In the genomic region with DNA sequence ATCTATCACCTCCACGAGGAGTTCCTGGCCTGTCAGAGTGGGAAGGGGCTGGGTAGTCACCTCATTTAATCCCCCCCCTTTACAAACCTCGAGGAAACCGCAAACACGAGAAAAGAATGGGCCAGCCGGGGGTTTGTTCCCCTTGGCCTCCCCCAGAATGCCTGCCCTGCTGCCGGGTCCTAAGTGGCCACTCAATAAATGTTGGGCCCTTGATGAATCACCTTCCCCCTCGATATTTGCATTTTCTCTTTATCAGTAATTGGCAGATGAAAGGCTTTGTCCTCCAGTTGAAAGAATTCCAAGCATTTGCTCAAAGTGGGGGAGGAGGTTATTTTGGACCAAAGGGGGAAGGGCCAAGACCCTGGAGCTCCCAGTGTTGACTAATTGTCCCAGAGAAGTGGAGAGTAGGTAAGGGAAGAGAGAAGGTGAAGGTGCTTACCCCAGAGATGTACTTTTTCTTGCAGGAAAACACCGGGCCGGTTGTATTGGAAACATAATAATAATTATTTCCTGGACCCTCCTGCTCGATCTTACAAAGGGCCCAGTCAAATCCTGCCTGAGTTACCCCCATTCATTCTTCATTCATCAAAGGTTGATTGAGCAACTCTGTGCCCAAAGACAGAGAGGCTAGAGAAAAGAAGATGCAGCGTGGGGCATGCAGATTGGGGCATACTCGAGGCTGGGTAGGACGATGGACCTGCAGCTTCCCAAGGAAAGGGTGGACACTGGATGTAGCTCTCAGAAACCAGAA, we compare ENCODE assay signal across 1 cellular context.
TF ChIP-seq lines count a peak whose summit lies in the region.

No MANE protein-coding gene starts in this region.

TF ChIP-seq in HepG2, 621 proteins besides CTCF, POLR2A, EP300 and RAD21 (continued from another document and continues in another):
- TF ChIP-seq, protein P1, sequence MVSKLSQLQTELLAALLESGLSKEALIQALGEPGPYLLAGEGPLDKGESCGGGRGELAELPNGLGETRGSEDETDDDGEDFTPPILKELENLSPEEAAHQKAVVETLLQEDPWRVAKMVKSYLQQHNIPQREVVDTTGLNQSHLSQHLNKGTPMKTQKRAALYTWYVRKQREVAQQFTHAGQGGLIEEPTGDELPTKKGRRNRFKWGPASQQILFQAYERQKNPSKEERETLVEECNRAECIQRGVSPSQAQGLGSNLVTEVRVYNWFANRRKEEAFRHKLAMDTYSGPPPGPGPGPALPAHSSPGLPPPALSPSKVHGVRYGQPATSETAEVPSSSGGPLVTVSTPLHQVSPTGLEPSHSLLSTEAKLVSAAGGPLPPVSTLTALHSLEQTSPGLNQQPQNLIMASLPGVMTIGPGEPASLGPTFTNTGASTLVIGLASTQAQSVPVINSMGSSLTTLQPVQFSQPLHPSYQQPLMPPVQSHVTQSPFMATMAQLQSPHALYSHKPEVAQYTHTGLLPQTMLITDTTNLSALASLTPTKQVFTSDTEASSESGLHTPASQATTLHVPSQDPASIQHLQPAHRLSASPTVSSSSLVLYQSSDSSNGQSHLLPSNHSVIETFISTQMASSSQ (IDR thresholded peaks at IDR 0.05; ENCODE audit: low read depth) = no peak
- TF ChIP-seq, protein P1 (CRISPR knock-in tag; IDR thresholded peaks at IDR 0.05; ENCODE audit: borderline replicate concordance) = peak; percentile 23; the same call in 1 of the 2 replicates
- TF ChIP-seq ZNF12 (CRISPR knock-in tag; IDR thresholded peaks at IDR 0.05) (no peak), FOSL1 (CRISPR knock-in tag; IDR thresholded peaks at IDR 0.05; ENCODE audit: borderline replicate concordance) (peak; percentile 43; the same call in 1 of the 2 replicates), TOPORS (CRISPR knock-in tag; IDR thresholded peaks at IDR 0.05) (no peak), ZBTB8A (CRISPR knock-in tag; IDR thresholded peaks at IDR 0.05; ENCODE audit: borderline replicate concordance, low read depth) (no peak), CEBPG (CRISPR knock-in tag; IDR thresholded peaks at IDR 0.05) (peak; percentile 40; the same call in 1 of the 2 replicates), RFX5 (IDR thresholded peaks at IDR 0.05; ENCODE audit: low read depth, low read length) (no peak), KDM4B (CRISPR knock-in tag; IDR thresholded peaks at IDR 0.05) (no peak), ZSCAN22 (CRISPR knock-in tag; IDR thresholded peaks at IDR 0.05) (no peak), ZNF781 (CRISPR knock-in tag; IDR thresholded peaks at IDR 0.05; ENCODE audit: borderline replicate concordance, not compliant biosample characterization) (no peak), ZFP37 (CRISPR knock-in tag; IDR thresholded peaks at IDR 0.05; ENCODE audit: borderline replicate concordance) (no peak), ZNF547 (CRISPR knock-in tag; IDR thresholded peaks at IDR 0.05) (no peak), TARDBP (CRISPR knock-in tag; IDR thresholded peaks at IDR 0.05) (no peak), HNF4A (CRISPR knock-in tag; IDR thresholded peaks at IDR 0.05) (no peak), BHLHE40 (IDR thresholded peaks at IDR 0.05; ENCODE audit: low read length) (no peak), ZSCAN30 (CRISPR knock-in tag; IDR thresholded peaks at IDR 0.05) (no peak), JUND (CRISPR knock-in tag; IDR thresholded peaks at IDR 0.05) (no peak), ISX (CRISPR knock-in tag; conservative IDR thresholded peaks at IDR 0.05) (no peak)
- TF ChIP-seq, protein P2, sequence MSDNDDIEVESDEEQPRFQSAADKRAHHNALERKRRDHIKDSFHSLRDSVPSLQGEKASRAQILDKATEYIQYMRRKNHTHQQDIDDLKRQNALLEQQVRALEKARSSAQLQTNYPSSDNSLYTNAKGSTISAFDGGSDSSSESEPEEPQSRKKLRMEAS (IDR thresholded peaks at IDR 0.05) = no peak
- TF ChIP-seq, protein P3, sequence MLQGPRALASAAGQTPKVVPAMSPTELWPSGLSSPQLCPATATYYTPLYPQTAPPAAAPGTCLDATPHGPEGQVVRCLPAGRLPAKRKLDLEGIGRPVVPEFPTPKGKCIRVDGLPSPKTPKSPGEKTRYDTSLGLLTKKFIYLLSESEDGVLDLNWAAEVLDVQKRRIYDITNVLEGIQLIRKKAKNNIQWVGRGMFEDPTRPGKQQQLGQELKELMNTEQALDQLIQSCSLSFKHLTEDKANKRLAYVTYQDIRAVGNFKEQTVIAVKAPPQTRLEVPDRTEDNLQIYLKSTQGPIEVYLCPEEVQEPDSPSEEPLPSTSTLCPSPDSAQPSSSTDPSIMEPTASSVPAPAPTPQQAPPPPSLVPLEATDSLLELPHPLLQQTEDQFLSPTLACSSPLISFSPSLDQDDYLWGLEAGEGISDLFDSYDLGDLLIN (CRISPR knock-in tag; IDR thresholded peaks at IDR 0.05; ENCODE audit: borderline replicate concordance) = no peak
- TF ChIP-seq, protein P4, sequence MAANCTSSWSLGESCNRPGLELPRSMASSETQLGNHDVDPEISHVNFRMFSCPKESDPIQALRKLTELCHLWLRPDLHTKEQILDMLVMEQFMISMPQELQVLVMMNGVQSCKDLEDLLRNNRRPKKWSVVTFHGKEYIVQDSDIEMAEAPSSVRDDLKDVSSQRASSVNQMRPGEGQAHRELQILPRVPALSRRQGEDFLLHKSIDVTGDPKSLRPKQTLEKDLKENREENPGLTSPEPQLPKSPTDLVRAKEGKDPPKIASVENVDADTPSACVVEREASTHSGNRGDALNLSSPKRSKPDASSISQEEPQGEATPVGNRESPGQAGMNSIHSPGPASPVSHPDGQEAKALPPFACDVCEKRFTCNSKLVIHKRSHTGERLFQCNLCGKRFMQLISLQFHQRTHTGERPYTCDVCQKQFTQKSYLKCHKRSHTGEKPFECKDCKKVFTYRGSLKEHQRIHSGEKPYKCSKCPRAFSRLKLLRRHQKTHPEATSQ (CRISPR knock-in tag; IDR thresholded peaks at IDR 0.05; ENCODE audit: borderline replicate concordance) = no peak
- TF ChIP-seq, protein P5, sequence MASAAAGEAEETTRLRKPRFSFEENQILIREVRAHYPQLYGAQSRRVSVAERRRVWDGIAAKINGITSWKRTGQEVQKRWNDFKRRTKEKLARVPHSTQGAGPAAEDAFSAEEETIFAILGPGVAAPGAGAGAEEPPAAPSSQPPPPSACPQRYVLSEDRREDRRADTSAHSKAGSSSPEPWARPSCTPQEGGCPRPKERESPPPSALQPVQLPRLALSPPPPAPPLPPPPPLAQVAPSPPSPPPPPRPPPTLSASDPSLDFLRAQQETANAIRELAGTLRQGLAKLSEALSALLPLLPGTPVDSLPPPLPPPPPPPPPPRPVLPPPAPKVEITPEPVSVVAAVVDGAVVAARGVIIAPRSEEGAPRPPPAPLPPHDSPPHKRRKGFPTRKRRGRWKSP (CRISPR knock-in tag; IDR thresholded peaks at IDR 0.05) = no peak
- TF ChIP-seq, protein P6, sequence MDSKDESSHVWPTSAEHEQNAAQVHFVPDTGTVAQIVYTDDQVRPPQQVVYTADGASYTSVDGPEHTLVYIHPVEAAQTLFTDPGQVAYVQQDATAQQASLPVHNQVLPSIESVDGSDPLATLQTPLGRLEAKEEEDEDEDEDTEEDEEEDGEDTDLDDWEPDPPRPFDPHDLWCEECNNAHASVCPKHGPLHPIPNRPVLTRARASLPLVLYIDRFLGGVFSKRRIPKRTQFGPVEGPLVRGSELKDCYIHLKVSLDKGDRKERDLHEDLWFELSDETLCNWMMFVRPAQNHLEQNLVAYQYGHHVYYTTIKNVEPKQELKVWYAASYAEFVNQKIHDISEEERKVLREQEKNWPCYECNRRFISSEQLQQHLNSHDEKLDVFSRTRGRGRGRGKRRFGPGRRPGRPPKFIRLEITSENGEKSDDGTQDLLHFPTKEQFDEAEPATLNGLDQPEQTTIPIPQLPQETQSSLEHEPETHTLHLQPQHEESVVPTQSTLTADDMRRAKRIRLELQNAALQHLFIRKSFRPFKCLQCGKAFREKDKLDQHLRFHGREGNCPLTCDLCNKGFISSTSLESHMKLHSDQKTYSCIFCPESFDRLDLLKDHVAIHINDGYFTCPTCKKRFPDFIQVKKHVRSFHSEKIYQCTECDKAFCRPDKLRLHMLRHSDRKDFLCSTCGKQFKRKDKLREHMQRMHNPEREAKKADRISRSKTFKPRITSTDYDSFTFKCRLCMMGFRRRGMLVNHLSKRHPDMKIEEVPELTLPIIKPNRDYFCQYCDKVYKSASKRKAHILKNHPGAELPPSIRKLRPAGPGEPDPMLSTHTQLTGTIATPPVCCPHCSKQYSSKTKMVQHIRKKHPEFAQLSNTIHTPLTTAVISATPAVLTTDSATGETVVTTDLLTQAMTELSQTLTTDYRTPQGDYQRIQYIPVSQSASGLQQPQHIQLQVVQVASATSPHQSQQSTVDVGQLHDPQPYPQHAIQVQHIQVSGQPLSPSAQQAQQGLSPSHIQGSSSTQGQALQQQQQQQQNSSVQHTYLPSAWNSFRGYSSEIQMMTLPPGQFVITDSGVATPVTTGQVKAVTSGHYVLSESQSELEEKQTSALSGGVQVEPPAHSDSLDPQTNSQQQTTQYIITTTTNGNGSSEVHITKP (CRISPR knock-in tag; IDR thresholded peaks at IDR 0.05; ENCODE audit: low read depth) = no peak
- TF ChIP-seq, protein P7, sequence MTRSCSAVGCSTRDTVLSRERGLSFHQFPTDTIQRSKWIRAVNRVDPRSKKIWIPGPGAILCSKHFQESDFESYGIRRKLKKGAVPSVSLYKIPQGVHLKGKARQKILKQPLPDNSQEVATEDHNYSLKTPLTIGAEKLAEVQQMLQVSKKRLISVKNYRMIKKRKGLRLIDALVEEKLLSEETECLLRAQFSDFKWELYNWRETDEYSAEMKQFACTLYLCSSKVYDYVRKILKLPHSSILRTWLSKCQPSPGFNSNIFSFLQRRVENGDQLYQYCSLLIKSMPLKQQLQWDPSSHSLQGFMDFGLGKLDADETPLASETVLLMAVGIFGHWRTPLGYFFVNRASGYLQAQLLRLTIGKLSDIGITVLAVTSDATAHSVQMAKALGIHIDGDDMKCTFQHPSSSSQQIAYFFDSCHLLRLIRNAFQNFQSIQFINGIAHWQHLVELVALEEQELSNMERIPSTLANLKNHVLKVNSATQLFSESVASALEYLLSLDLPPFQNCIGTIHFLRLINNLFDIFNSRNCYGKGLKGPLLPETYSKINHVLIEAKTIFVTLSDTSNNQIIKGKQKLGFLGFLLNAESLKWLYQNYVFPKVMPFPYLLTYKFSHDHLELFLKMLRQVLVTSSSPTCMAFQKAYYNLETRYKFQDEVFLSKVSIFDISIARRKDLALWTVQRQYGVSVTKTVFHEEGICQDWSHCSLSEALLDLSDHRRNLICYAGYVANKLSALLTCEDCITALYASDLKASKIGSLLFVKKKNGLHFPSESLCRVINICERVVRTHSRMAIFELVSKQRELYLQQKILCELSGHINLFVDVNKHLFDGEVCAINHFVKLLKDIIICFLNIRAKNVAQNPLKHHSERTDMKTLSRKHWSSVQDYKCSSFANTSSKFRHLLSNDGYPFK (CRISPR knock-in tag; IDR thresholded peaks at IDR 0.05; ENCODE audit: borderline replicate concordance) = no peak
- TF ChIP-seq, protein P8, sequence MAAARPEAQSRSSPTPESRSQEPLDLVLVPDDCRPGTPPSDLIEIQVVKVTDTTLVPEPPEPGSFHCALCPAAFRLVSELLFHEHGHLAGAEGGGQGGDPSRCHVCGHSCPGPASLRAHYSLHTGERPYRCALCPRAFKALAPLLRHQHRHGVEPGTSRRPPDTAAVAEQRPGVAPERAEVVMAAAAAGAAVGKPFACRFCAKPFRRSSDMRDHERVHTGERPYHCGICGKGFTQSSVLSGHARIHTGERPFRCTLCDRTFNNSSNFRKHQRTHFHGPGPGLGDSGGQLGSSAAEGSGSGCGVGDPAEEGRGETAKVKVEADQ (CRISPR knock-in tag; IDR thresholded peaks at IDR 0.05; ENCODE audit: borderline replicate concordance) = no peak
- TF ChIP-seq, protein P9, sequence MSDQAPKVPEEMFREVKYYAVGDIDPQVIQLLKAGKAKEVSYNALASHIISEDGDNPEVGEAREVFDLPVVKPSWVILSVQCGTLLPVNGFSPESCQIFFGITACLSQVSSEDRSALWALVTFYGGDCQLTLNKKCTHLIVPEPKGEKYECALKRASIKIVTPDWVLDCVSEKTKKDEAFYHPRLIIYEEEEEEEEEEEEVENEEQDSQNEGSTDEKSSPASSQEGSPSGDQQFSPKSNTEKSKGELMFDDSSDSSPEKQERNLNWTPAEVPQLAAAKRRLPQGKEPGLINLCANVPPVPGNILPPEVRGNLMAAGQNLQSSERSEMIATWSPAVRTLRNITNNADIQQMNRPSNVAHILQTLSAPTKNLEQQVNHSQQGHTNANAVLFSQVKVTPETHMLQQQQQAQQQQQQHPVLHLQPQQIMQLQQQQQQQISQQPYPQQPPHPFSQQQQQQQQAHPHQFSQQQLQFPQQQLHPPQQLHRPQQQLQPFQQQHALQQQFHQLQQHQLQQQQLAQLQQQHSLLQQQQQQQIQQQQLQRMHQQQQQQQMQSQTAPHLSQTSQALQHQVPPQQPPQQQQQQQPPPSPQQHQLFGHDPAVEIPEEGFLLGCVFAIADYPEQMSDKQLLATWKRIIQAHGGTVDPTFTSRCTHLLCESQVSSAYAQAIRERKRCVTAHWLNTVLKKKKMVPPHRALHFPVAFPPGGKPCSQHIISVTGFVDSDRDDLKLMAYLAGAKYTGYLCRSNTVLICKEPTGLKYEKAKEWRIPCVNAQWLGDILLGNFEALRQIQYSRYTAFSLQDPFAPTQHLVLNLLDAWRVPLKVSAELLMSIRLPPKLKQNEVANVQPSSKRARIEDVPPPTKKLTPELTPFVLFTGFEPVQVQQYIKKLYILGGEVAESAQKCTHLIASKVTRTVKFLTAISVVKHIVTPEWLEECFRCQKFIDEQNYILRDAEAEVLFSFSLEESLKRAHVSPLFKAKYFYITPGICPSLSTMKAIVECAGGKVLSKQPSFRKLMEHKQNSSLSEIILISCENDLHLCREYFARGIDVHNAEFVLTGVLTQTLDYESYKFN (CRISPR knock-in tag; conservative IDR thresholded peaks at IDR 0.05) = 0 out of 2 replicates have a peak, but pooled peaks have one; percentile 42
- TF ChIP-seq, protein P10, sequence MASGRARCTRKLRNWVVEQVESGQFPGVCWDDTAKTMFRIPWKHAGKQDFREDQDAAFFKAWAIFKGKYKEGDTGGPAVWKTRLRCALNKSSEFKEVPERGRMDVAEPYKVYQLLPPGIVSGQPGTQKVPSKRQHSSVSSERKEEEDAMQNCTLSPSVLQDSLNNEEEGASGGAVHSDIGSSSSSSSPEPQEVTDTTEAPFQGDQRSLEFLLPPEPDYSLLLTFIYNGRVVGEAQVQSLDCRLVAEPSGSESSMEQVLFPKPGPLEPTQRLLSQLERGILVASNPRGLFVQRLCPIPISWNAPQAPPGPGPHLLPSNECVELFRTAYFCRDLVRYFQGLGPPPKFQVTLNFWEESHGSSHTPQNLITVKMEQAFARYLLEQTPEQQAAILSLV (CRISPR knock-in tag; IDR thresholded peaks at IDR 0.05; ENCODE audit: borderline replicate concordance) = no peak
- TF ChIP-seq, protein P11, sequence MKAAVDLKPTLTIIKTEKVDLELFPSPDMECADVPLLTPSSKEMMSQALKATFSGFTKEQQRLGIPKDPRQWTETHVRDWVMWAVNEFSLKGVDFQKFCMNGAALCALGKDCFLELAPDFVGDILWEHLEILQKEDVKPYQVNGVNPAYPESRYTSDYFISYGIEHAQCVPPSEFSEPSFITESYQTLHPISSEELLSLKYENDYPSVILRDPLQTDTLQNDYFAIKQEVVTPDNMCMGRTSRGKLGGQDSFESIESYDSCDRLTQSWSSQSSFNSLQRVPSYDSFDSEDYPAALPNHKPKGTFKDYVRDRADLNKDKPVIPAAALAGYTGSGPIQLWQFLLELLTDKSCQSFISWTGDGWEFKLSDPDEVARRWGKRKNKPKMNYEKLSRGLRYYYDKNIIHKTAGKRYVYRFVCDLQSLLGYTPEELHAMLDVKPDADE (CRISPR knock-in tag; IDR thresholded peaks at IDR 0.05) = no peak
